8 cellular contexts compared by ENCODE assay signal in the genomic region with DNA sequence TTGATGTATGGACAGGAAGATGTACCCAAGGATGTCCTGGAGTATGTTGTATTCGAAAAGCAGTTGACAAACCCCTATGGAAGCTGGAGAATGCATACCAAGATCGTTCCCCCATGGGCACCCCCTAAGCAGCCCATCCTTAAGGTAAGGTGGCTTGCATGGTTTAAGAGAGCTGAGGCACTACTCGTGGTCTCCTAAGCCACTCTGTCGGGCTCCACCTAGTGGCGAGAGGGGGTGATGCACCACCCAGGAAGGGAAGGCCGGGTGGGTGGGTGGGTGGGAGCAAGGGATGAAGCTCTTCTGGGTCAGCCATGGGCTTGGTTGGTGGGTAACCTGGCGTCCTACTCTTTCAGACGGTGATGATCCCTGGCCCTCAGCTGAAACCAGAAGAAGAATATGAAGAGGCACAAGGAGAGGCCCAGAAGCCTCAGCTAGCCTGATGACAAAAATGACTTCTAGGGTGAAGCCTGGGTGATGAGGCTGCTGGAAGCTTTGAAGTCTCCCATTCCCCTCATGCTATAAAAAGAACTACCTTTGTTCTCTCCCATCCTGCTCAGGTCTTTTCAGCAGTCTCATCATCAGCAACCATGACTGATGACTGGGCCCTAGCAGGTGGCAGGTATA. TPM values are rescaled to one million over a fixed set of nuclear protein-coding genes. Genes with fewer than 3 reads are reported as not detected.
DNase-seq lines count a peak whose midpoint lies in the region; ATAC-seq and TF ChIP-seq lines count a peak whose summit lies in the region.

No MANE protein-coding gene starts in this region.

- H3K9me3 Mint-ChIP-seq in T-cell = no peaks in the 10 kb centered on the region

- no peak overlapping the region for H3K27ac ChIP-seq in HL-60 (replicated peaks)
- no peak overlapping the region for H3K27ac ChIP-seq in right cardiac atrium (ENCODE audit: low read length)

- ATAC-seq in T-cell (replicated peaks in 1 of 4) = peak; percentile 80 to 90 (median 88)
- ATAC-seq in right cardiac atrium = peak; percentile 70 to 78
- ATAC-seq in GM21576 (IDR thresholded peaks at IDR 0.05; ENCODE audit: unreplicated experiment) = no peak

- intact Hi-C loops in right cardiac atrium (cut with DNase I) = no loop called here

- H3K27me3 Mint-ChIP-seq in T-cell = no peaks in the 10 kb centered on the region

- H3K4me3 ChIP-seq in HL-60 (replicated peaks; ENCODE audit: insufficient read depth, low read length) (no peak overlapping the region), adipocyte (ENCODE audit: low read length) (no peak overlapping the region), right cardiac atrium (ENCODE audit: low read length) (no peak overlapping the region)

- H3K27me3 ChIP-seq in HL-60 (ENCODE audit: insufficient read depth, poor library complexity, severe bottlenecking) = no peaks in the 10 kb centered on the region
- no peaks in the 10 kb centered on the region for H3K27me3 ChIP-seq in adipocyte (replicated peaks; ENCODE audit: control insufficient read depth, insufficient read depth, low read length)
- H3K27me3 ChIP-seq in right cardiac atrium (ENCODE audit: control insufficient read depth, insufficient read depth) = no peaks in the 10 kb centered on the region

- no peak overlapping the region for H3K9ac ChIP-seq in adipocyte (ENCODE audit: low read length)

- TF ChIP-seq CTCF in HL-60 (IDR thresholded peaks at IDR 0.05; ENCODE audit: insufficient read depth, low read length) = peak; percentile 41

- CTCF ChIA-PET in T-cell (lab: Charles Lee) = interaction anchor here (0.7 to 1.5 kb wide), 3 partner anchors 27 to 1052 kb away, joined by 3 to 9 read pairs (median 3); no protein-coding TSS in a partner anchor

- WGBS in right cardiac atrium = 23% methylated on average over 8 of the region's 8 CpGs

- peaks cover 2 to 10% (median 6%) of the 10 kb centered on the region in 3 donors for H3K4me1 Mint-ChIP-seq in T-cell

- H3K4me3 Mint-ChIP-seq in T-cell = no peak overlapping the region

- DNase-seq in COLO668 (lab: John Stamatoyannopoulos, UW; ENCODE audit: unreplicated experiment) (peak; percentile 39), HL-60 (ENCODE audit: low read depth in 1 of 2, low spot score in 1 of 2) (peak; percentile 28 to 54), T-cell (peak; percentile 28 to 73 (median 65)), adipocyte (ENCODE audit: low read depth) (peak; percentile 80), right cardiac atrium (peak; percentile 55 to 86 (median 80)), cortex of kidney (lab: John Stamatoyannopoulos, UW) (no peak)
- DNase-seq in stimulated activated CD4-positive, alpha-beta T cell treated with anti-CD3 and anti-CD28 coated beads, Interleukin-15, amount 100 ng/mL, for 24 hours = peak; percentile 81

- H3K9me3 ChIP-seq in adipocyte (ENCODE audit: control insufficient read depth, low read length) (no peaks in the 10 kb centered on the region), right cardiac atrium (ENCODE audit: control insufficient read depth, low read length) (no peaks in the 10 kb centered on the region)

- POLR2A ChIA-PET in T-cell (lab: Charles Lee) = no interaction called here

- no peak overlapping the region for H3K27ac Mint-ChIP-seq in T-cell

- peaks cover 22% of the 10 kb centered on the region for H3K36me3 Mint-ChIP-seq in T-cell

- peaks cover 27% of the 10 kb centered on the region for H3K36me3 ChIP-seq in adipocyte (ENCODE audit: control insufficient read depth, insufficient read depth, low read length, severe bottlenecking)

- H3K4me1 ChIP-seq in adipocyte (ENCODE audit: control insufficient read depth, insufficient read depth, low read length) = peaks cover 21% of the 10 kb centered on the region
- no peaks in the 10 kb centered on the region for H3K4me1 ChIP-seq in right cardiac atrium (ENCODE audit: control insufficient read depth, insufficient read depth, low read length)

RNA-seq across cellular contexts. Expression of gene GPR179, which starts 21.5 kb away (rescaled TPM):
- total RNA-seq in T-cell (under 1 TPM in 4 of 5 donors, not detected in 1; 0.03 to 0.53 (median 0.08) TPM), right cardiac atrium (under 1 TPM in 1 of 4 donors, not detected in 3; 0.03 TPM)
- 0.07 TPM for polyA plus RNA-seq in right cardiac atrium

RNA-seq across cellular contexts. Expression of gene MRPL45, which starts 25.3 kb away (rescaled TPM):
- total RNA-seq in T-cell (10 to 100 TPM; 16.3 to 21.7 (median 19.5) TPM), right cardiac atrium (10 to 100 TPM; 25.3 to 36.2 (median 30.2) TPM)
- 31.5 TPM for polyA plus RNA-seq in right cardiac atrium

RNA-seq across cellular contexts. Expression of gene SOCS7, which starts 29.4 kb away (rescaled TPM):
- total RNA-seq in T-cell (10 to 100 TPM; 18.9 to 24.5 (median 20.7) TPM), right cardiac atrium (10 to 100 TPM; 13.0 to 16.4 (median 14.7) TPM)
- polyA plus RNA-seq in right cardiac atrium = 7.4 TPM
